In the genomic region with DNA sequence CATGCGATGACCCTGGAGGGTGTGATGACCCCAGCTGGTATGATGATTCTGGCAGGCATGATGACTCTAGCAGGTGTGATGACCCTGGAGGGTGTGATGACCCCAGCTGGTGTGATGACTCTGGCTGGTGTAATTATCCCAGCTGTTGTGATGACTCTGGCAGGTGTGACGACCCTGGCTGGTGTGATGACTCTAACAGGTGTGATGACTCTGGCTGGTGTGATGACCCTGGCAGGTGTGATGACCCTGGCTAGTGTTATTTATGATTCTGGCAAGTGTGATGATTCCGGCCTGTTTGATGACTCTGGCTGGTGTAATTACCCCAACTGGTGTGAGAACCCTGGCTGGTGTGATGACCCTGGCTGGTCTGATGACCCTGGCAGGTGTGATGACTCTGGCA, we compare ENCODE assay signal across 19 cellular contexts.
A peak's percentile ranks its signal among the peaks of the same experiment; 100 is the strongest.
DNase-seq lines count a peak whose midpoint lies in the region; ATAC-seq and TF ChIP-seq lines count a peak whose summit lies in the region.
"Had no signal": no experiment of that assay in that cellular context is flagged by ENCODE, and none has a peak within 500 bp of the region (broad histone marks: within the 10 kb centered on the region; RNA-seq: fewer than 3 reads in every experiment).

No MANE protein-coding gene starts in this region.

- H3K4me1 Mint-ChIP-seq in WTC11, result peaks cover 9% of the 10 kb centered on the region

- no peak for TF ChIP-seq POLR2A in esophagus muscularis mucosa (IDR thresholded peaks at IDR 0.05; ENCODE audit: low read depth)

- intact Hi-C loops in esophagus muscularis mucosa (cut with DNase I), result no loop called here

- CTCF ChIA-PET in WTC11 (lab: Charles Lee), result no interaction called here

- no peaks in the 10 kb centered on the region for H3K36me3 ChIP-seq in esophagus muscularis mucosa
- H3K36me3 ChIP-seq: SJSA1 had no signal

- no peak for TF ChIP-seq EP300 in esophagus muscularis mucosa (IDR thresholded peaks at IDR 0.05)

- no peak overlapping the region for H3K4me3 ChIP-seq in esophagus muscularis mucosa
- H3K4me3 ChIP-seq: SJSA1 had no signal

- no peak overlapping the region for H3K27ac Mint-ChIP-seq in WTC11
- H3K27ac Mint-ChIP-seq in activated naive CD4-positive, alpha-beta T cell treated with anti-CD3 and anti-CD28 coated beads, Interleukin-2, amount 50 U/mL, for 72 hours, result no peak overlapping the region

- POLR2A ChIA-PET in WTC11 (lab: Charles Lee), result no interaction called here

- no peaks in the 10 kb centered on the region for H3K27me3 ChIP-seq in esophagus muscularis mucosa
- H3K27me3 ChIP-seq: SJSA1 had no signal

- TF ChIP-seq CTCF in esophagus muscularis mucosa (IDR thresholded peaks at IDR 0.05) (no peak), WTC11 (IDR thresholded peaks at IDR 0.05) (no peak)

- H3K9me3 Mint-ChIP-seq in WTC11, result peaks cover 26% of the 10 kb centered on the region
- H3K9me3 Mint-ChIP-seq in activated naive CD4-positive, alpha-beta T cell treated with anti-CD3 and anti-CD28 coated beads, Interleukin-2, amount 50 U/mL, for 72 hours, result peaks cover 12 to 19% of the 10 kb centered on the region in 2 donors

- H3K4me1 ChIP-seq in esophagus muscularis mucosa, result peaks cover 0 to 13% (median 10%) of the 10 kb centered on the region in 4 donors
- H3K4me1 ChIP-seq: SJSA1 had no signal

- no peak overlapping the region for H3K4me3 Mint-ChIP-seq in WTC11
- H3K4me3 Mint-ChIP-seq: IgD-negative memory B cell had no signal

- WGBS in esophagus muscularis mucosa, result 94% methylated on average over 2 of the region's 3 CpGs

- H3K9me3 ChIP-seq in esophagus muscularis mucosa, result no peaks in the 10 kb centered on the region

- ATAC-seq in WTC11, result no peak
- ATAC-seq in activated naive CD4-positive, alpha-beta T cell treated with anti-CD3 and anti-CD28 coated beads, Interleukin-2, amount 50 U/mL, for 72 hours, result no peak

- DNase-seq in NCI-H748 (lab: John Stamatoyannopoulos, UW; ENCODE audit: unreplicated experiment) (peak; percentile 6), NCI-H748 treated with DMSO at 0.1 percent for 48 hours (lab: John Stamatoyannopoulos, UW) (no peak), NAMALWA (ENCODE audit: low spot score) (peak; percentile 17), esophagus muscularis mucosa (ENCODE audit: extremely low spot score) (peak; percentile 34), WTC11 (ENCODE audit: low spot score) (no peak), NCI-H1092 treated with DMSO at 0.1 percent for 48 hours (lab: John Stamatoyannopoulos, UW) (no peak)
- no peak for DNase-seq in activated naive CD4-positive, alpha-beta T cell treated with anti-CD3 and anti-CD28 coated beads, Interleukin-2, amount 50 U/mL, for 72 hours (ENCODE audit: low spot score in 2 of 2)
- DNase-seq: 8988T, H7, NCI-H1105, NCI-H146, NCI-H1930, NCI-H2107, NCI-H446, NCI-H524 treated with DMSO at 0.1 percent for 48 hours, Right ventricle myocardium superior, RPMI8226 had no signal

- H3K27ac ChIP-seq in esophagus muscularis mucosa (replicated peaks in 1 of 4), result no peak overlapping the region
- H3K27ac ChIP-seq: SJSA1 had no signal

- H3K27me3 Mint-ChIP-seq in WTC11 (ENCODE audit: low read depth), result no peaks in the 10 kb centered on the region

- peaks cover 15% of the 10 kb centered on the region for H3K36me3 Mint-ChIP-seq in WTC11
- peaks cover 12 to 13% of the 10 kb centered on the region in 2 donors for H3K36me3 Mint-ChIP-seq in activated naive CD4-positive, alpha-beta T cell treated with anti-CD3 and anti-CD28 coated beads, Interleukin-2, amount 50 U/mL, for 72 hours
- H3K36me3 Mint-ChIP-seq: IgD-negative memory B cell had no signal

TF ChIP-seq in WTC11, 78 proteins besides CTCF, POLR2A, EP300 and RAD21:
- TF ChIP-seq IRF2 (CRISPR knock-in tag; IDR thresholded peaks at IDR 0.05; ENCODE audit: borderline replicate concordance, low read depth), result no peak
TF ChIP-seq in WTC11: peak in this region for 0.

Comparison
In these comparisons a context has a peak if more than half of its experiments do, and no peak if none do; other contexts are left out.
1. DNase-seq: peak in NCI-H748 (single experiment), NAMALWA (single experiment) and esophagus muscularis mucosa (single experiment); none in NCI-H748 treated with DMSO at 0.1 percent for 48 hours (single experiment), WTC11 (single experiment), NCI-H1092 treated with DMSO at 0.1 percent for 48 hours (single experiment) and activated naive CD4-positive, alpha-beta T cell treated with anti-CD3 and anti-CD28 coated beads, Interleukin-2, amount 50 U/mL, for 72 hours (0 of 2).